Comparison of ENCODE assay signal across 1 cellular context in genomic region chr2:222319576-222320440, GRCh38.
A peak's percentile ranks its signal among the peaks of the same experiment; 100 is the strongest.
TF ChIP-seq lines count a peak whose summit lies in the region.

No MANE protein-coding gene starts in this region.

TF ChIP-seq in HepG2, 621 proteins besides CTCF, POLR2A, EP300 and RAD21 (continues in another document):
- TF ChIP-seq, protein P1, sequence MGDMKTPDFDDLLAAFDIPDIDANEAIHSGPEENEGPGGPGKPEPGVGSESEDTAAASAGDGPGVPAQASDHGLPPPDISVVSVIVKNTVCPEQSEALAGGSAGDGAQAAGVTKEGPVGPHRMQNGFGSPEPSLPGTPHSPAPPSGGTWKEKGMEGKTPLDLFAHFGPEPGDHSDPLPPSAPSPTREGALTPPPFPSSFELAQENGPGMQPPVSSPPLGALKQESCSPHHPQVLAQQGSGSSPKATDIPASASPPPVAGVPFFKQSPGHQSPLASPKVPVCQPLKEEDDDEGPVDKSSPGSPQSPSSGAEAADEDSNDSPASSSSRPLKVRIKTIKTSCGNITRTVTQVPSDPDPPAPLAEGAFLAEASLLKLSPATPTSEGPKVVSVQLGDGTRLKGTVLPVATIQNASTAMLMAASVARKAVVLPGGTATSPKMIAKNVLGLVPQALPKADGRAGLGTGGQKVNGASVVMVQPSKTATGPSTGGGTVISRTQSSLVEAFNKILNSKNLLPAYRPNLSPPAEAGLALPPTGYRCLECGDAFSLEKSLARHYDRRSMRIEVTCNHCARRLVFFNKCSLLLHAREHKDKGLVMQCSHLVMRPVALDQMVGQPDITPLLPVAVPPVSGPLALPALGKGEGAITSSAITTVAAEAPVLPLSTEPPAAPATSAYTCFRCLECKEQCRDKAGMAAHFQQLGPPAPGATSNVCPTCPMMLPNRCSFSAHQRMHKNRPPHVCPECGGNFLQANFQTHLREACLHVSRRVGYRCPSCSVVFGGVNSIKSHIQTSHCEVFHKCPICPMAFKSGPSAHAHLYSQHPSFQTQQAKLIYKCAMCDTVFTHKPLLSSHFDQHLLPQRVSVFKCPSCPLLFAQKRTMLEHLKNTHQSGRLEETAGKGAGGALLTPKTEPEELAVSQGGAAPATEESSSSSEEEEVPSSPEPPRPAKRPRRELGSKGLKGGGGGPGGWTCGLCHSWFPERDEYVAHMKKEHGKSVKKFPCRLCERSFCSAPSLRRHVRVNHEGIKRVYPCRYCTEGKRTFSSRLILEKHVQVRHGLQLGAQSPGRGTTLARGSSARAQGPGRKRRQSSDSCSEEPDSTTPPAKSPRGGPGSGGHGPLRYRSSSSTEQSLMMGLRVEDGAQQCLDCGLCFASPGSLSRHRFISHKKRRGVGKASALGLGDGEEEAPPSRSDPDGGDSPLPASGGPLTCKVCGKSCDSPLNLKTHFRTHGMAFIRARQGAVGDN (CRISPR knock-in tag; IDR thresholded peaks at IDR 0.05) = peak; percentile 27; the same call in 1 of the 2 replicates
- TF ChIP-seq NFYC (CRISPR knock-in tag; IDR thresholded peaks at IDR 0.05) (no peak), MIXL1 (CRISPR knock-in tag; IDR thresholded peaks at IDR 0.05) (no peak), SALL2 (CRISPR knock-in tag; IDR thresholded peaks at IDR 0.05) (no peak), HNF4A (CRISPR knock-in tag; IDR thresholded peaks at IDR 0.05) (no peak), GATAD1 (CRISPR knock-in tag; IDR thresholded peaks at IDR 0.05) (no peak), ARID2 (CRISPR knock-in tag; IDR thresholded peaks at IDR 0.05; ENCODE audit: borderline replicate concordance) (no peak), ZNF776 (CRISPR knock-in tag; IDR thresholded peaks at IDR 0.05) (0 out of 2 replicates have a peak, but pooled peaks have one; percentile 29), MAFG (CRISPR knock-in tag; IDR thresholded peaks at IDR 0.05) (0 out of 2 replicates have a peak, but pooled peaks have one; percentile 16), TBL1XR1 (IDR thresholded peaks at IDR 0.05; ENCODE audit: borderline replicate concordance, low read length, partially characterized antibody) (no peak), ZNF501 (CRISPR knock-in tag; IDR thresholded peaks at IDR 0.05) (no peak), TBP (CRISPR knock-in tag; IDR thresholded peaks at IDR 0.05) (no peak), ZNF564 (CRISPR knock-in tag; IDR thresholded peaks at IDR 0.05) (no peak), ZSCAN25 (CRISPR knock-in tag; IDR thresholded peaks at IDR 0.05) (no peak), KDM3A (CRISPR knock-in tag; IDR thresholded peaks at IDR 0.05; ENCODE audit: low read depth) (peak; percentile 49; the same call in 1 of the 2 replicates), ZFY (CRISPR knock-in tag; IDR thresholded peaks at IDR 0.05) (peak; percentile 30; the same call in 1 of the 2 replicates), ZNF580 (CRISPR knock-in tag; IDR thresholded peaks at IDR 0.05; ENCODE audit: borderline replicate concordance, low read depth) (no peak), EHMT2 (IDR thresholded peaks at IDR 0.05; ENCODE audit: borderline replicate concordance, low read depth, low read length) (no peak), SALL1 (CRISPR knock-in tag; IDR thresholded peaks at IDR 0.05) (peak; percentile 13; the same call in 1 of the 2 replicates), MEIS2 (CRISPR knock-in tag; IDR thresholded peaks at IDR 0.05) (peak; percentile 20; the same call in 1 of the 2 replicates), ZNF777 (CRISPR knock-in tag; IDR thresholded peaks at IDR 0.05) (peak; percentile 64; the same call in 1 of the 2 replicates), KLF11 (CRISPR knock-in tag; IDR thresholded peaks at IDR 0.05) (no peak), ZNF841 (CRISPR knock-in tag; IDR thresholded peaks at IDR 0.05; ENCODE audit: borderline replicate concordance) (no peak), REPIN1 (CRISPR knock-in tag; IDR thresholded peaks at IDR 0.05; ENCODE audit: borderline replicate concordance, low read depth) (no peak), RBM22 (optimal IDR thresholded peaks at IDR 0.05; ENCODE audit: low read length) (no peak), ZFP82 (CRISPR knock-in tag; IDR thresholded peaks at IDR 0.05; ENCODE audit: borderline replicate concordance) (no peak), ZSCAN22 (CRISPR knock-in tag; IDR thresholded peaks at IDR 0.05) (peak; percentile 97)
- TF ChIP-seq, protein P2, sequence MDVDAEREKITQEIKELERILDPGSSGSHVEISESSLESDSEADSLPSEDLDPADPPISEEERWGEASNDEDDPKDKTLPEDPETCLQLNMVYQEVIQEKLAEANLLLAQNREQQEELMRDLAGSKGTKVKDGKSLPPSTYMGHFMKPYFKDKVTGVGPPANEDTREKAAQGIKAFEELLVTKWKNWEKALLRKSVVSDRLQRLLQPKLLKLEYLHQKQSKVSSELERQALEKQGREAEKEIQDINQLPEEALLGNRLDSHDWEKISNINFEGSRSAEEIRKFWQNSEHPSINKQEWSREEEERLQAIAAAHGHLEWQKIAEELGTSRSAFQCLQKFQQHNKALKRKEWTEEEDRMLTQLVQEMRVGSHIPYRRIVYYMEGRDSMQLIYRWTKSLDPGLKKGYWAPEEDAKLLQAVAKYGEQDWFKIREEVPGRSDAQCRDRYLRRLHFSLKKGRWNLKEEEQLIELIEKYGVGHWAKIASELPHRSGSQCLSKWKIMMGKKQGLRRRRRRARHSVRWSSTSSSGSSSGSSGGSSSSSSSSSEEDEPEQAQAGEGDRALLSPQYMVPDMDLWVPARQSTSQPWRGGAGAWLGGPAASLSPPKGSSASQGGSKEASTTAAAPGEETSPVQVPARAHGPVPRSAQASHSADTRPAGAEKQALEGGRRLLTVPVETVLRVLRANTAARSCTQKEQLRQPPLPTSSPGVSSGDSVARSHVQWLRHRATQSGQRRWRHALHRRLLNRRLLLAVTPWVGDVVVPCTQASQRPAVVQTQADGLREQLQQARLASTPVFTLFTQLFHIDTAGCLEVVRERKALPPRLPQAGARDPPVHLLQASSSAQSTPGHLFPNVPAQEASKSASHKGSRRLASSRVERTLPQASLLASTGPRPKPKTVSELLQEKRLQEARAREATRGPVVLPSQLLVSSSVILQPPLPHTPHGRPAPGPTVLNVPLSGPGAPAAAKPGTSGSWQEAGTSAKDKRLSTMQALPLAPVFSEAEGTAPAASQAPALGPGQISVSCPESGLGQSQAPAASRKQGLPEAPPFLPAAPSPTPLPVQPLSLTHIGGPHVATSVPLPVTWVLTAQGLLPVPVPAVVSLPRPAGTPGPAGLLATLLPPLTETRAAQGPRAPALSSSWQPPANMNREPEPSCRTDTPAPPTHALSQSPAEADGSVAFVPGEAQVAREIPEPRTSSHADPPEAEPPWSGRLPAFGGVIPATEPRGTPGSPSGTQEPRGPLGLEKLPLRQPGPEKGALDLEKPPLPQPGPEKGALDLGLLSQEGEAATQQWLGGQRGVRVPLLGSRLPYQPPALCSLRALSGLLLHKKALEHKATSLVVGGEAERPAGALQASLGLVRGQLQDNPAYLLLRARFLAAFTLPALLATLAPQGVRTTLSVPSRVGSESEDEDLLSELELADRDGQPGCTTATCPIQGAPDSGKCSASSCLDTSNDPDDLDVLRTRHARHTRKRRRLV (CRISPR knock-in tag; IDR thresholded peaks at IDR 0.05) = no peak
- TF ChIP-seq, protein P3, sequence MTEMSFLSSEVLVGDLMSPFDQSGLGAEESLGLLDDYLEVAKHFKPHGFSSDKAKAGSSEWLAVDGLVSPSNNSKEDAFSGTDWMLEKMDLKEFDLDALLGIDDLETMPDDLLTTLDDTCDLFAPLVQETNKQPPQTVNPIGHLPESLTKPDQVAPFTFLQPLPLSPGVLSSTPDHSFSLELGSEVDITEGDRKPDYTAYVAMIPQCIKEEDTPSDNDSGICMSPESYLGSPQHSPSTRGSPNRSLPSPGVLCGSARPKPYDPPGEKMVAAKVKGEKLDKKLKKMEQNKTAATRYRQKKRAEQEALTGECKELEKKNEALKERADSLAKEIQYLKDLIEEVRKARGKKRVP (CRISPR knock-in tag; IDR thresholded peaks at IDR 0.05) = no peak
- TF ChIP-seq, protein P4, sequence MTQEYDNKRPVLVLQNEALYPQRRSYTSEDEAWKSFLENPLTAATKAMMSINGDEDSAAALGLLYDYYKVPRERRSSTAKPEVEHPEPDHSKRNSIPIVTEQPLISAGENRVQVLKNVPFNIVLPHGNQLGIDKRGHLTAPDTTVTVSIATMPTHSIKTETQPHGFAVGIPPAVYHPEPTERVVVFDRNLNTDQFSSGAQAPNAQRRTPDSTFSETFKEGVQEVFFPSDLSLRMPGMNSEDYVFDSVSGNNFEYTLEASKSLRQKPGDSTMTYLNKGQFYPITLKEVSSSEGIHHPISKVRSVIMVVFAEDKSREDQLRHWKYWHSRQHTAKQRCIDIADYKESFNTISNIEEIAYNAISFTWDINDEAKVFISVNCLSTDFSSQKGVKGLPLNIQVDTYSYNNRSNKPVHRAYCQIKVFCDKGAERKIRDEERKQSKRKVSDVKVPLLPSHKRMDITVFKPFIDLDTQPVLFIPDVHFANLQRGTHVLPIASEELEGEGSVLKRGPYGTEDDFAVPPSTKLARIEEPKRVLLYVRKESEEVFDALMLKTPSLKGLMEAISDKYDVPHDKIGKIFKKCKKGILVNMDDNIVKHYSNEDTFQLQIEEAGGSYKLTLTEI (CRISPR knock-in tag; conservative IDR thresholded peaks at IDR 0.05) = no peak
- TF ChIP-seq, protein P5, sequence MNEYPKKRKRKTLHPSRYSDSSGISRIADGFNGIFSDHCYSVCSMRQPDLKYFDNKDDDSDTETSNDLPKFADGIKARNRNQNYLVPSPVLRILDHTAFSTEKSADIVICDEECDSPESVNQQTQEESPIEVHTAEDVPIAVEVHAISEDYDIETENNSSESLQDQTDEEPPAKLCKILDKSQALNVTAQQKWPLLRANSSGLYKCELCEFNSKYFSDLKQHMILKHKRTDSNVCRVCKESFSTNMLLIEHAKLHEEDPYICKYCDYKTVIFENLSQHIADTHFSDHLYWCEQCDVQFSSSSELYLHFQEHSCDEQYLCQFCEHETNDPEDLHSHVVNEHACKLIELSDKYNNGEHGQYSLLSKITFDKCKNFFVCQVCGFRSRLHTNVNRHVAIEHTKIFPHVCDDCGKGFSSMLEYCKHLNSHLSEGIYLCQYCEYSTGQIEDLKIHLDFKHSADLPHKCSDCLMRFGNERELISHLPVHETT (CRISPR knock-in tag; conservative IDR thresholded peaks at IDR 0.05) = no peak
- TF ChIP-seq, protein P6, sequence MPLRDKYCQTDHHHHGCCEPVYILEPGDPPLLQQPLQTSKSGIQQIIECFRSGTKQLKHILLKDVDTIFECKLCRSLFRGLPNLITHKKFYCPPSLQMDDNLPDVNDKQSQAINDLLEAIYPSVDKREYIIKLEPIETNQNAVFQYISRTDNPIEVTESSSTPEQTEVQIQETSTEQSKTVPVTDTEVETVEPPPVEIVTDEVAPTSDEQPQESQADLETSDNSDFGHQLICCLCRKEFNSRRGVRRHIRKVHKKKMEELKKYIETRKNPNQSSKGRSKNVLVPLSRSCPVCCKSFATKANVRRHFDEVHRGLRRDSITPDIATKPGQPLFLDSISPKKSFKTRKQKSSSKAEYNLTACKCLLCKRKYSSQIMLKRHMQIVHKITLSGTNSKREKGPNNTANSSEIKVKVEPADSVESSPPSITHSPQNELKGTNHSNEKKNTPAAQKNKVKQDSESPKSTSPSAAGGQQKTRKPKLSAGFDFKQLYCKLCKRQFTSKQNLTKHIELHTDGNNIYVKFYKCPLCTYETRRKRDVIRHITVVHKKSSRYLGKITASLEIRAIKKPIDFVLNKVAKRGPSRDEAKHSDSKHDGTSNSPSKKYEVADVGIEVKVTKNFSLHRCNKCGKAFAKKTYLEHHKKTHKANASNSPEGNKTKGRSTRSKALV (CRISPR knock-in tag; IDR thresholded peaks at IDR 0.05) = peak; percentile 24; the same call in 1 of the 2 replicates
- TF ChIP-seq, protein P7, sequence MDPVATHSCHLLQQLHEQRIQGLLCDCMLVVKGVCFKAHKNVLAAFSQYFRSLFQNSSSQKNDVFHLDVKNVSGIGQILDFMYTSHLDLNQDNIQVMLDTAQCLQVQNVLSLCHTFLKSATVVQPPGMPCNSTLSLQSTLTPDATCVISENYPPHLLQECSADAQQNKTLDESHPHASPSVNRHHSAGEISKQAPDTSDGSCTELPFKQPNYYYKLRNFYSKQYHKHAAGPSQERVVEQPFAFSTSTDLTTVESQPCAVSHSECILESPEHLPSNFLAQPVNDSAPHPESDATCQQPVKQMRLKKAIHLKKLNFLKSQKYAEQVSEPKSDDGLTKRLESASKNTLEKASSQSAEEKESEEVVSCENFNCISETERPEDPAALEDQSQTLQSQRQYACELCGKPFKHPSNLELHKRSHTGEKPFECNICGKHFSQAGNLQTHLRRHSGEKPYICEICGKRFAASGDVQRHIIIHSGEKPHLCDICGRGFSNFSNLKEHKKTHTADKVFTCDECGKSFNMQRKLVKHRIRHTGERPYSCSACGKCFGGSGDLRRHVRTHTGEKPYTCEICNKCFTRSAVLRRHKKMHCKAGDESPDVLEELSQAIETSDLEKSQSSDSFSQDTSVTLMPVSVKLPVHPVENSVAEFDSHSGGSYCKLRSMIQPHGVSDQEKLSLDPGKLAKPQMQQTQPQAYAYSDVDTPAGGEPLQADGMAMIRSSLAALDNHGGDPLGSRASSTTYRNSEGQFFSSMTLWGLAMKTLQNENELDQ (CRISPR knock-in tag; IDR thresholded peaks at IDR 0.05; ENCODE audit: borderline replicate concordance) = no peak
- TF ChIP-seq, protein P8, sequence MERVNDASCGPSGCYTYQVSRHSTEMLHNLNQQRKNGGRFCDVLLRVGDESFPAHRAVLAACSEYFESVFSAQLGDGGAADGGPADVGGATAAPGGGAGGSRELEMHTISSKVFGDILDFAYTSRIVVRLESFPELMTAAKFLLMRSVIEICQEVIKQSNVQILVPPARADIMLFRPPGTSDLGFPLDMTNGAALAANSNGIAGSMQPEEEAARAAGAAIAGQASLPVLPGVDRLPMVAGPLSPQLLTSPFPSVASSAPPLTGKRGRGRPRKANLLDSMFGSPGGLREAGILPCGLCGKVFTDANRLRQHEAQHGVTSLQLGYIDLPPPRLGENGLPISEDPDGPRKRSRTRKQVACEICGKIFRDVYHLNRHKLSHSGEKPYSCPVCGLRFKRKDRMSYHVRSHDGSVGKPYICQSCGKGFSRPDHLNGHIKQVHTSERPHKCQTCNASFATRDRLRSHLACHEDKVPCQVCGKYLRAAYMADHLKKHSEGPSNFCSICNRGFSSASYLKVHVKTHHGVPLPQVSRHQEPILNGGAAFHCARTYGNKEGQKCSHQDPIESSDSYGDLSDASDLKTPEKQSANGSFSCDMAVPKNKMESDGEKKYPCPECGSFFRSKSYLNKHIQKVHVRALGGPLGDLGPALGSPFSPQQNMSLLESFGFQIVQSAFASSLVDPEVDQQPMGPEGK (CRISPR knock-in tag; IDR thresholded peaks at IDR 0.05) = peak; percentile 73; the same call in 1 of the 2 replicates
- TF ChIP-seq, protein P9, sequence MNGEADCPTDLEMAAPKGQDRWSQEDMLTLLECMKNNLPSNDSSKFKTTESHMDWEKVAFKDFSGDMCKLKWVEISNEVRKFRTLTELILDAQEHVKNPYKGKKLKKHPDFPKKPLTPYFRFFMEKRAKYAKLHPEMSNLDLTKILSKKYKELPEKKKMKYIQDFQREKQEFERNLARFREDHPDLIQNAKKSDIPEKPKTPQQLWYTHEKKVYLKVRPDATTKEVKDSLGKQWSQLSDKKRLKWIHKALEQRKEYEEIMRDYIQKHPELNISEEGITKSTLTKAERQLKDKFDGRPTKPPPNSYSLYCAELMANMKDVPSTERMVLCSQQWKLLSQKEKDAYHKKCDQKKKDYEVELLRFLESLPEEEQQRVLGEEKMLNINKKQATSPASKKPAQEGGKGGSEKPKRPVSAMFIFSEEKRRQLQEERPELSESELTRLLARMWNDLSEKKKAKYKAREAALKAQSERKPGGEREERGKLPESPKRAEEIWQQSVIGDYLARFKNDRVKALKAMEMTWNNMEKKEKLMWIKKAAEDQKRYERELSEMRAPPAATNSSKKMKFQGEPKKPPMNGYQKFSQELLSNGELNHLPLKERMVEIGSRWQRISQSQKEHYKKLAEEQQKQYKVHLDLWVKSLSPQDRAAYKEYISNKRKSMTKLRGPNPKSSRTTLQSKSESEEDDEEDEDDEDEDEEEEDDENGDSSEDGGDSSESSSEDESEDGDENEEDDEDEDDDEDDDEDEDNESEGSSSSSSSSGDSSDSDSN (CRISPR knock-in tag; IDR thresholded peaks at IDR 0.05) = 0 out of 2 replicates have a peak, but pooled peaks have one; percentile 15
